In the genomic region with DNA sequence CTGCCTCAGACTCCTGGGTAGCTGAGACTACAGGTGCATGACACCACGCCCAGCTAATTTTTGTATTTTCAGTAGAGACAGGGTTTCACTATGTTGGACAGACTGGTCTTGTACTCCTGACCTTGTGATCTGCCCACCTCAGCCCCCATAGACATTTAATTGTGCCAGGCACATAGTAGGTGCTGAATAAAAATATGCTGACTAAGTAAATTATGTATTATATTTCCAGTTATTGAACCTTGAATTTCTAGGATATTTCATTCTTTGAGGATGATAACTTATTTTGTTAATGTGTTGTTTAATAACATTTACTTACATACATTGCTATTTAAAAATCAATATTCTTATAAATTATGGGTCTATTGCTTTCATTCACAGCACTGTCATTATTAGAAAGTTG, we compare ENCODE assay signal across 8 cellular contexts.
"Had no signal": no experiment of that assay in that cellular context is flagged by ENCODE, and none has a peak within 500 bp of the region (broad histone marks: within the 10 kb centered on the region; RNA-seq: fewer than 3 reads in every experiment).

No MANE protein-coding gene starts in this region.

- H3K4me2 ChIP-seq: GM23338 had no signal

- H2AFZ ChIP-seq: GM23338 had no signal

- H3K4me3 ChIP-seq: GM23338, HAP-1 had no signal

- DNase-seq: H7, HFFc6, Kasumi-1, KG1 had no signal

- H3K4me1 ChIP-seq: HAP-1 had no signal

- FAIRE-seq: HTR-8/SVneo had no signal

- H3K36me3 ChIP-seq: HAP-1 had no signal

- H3K9me3 ChIP-seq: HAP-1 had no signal

- ATAC-seq: HCT116 had no signal
